In genomic region chr2:20179755-20180594, GRCh38 we compare ENCODE assay signal across 1 cellular context.
TF ChIP-seq lines count a peak whose summit lies in the region.

No MANE protein-coding gene starts in this region.

TF ChIP-seq in HepG2, 621 proteins besides CTCF, POLR2A, EP300 and RAD21 (continued from another document and continues in another):
- TF ChIP-seq, protein P1, sequence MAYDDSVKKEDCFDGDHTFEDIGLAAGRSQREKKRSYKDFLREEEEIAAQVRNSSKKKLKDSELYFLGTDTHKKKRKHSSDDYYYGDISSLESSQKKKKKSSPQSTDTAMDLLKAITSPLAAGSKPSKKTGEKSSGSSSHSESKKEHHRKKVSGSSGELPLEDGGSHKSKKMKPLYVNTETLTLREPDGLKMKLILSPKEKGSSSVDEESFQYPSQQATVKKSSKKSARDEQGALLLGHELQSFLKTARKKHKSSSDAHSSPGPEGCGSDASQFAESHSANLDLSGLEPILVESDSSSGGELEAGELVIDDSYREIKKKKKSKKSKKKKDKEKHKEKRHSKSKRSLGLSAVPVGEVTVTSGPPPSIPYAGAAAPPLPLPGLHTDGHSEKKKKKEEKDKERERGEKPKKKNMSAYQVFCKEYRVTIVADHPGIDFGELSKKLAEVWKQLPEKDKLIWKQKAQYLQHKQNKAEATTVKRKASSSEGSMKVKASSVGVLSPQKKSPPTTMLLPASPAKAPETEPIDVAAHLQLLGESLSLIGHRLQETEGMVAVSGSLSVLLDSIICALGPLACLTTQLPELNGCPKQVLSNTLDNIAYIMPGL (CRISPR knock-in tag; IDR thresholded peaks at IDR 0.05; ENCODE audit: borderline replicate concordance in 1 of 2, low read depth in 1 of 2) = peak; percentile 67 to 76; a peak in 2 of 4 replicates
- TF ChIP-seq MYPOP (CRISPR knock-in tag; IDR thresholded peaks at IDR 0.05) (no peak), PCBP2 (optimal IDR thresholded peaks at IDR 0.05; ENCODE audit: low read depth, low read length, poor library complexity, severe bottlenecking) (no peak), ELK4 (CRISPR knock-in tag; IDR thresholded peaks at IDR 0.05; ENCODE audit: borderline replicate concordance) (no peak), HNRNPH1 (optimal IDR thresholded peaks at IDR 0.05; ENCODE audit: low read depth, low read length) (no peak), ZNF891 (CRISPR knock-in tag; IDR thresholded peaks at IDR 0.05) (0 out of 2 replicates have a peak, but pooled peaks have one; percentile 64), ATF6 (CRISPR knock-in tag; conservative IDR thresholded peaks at IDR 0.05) (no peak), ZNF549 (CRISPR knock-in tag; IDR thresholded peaks at IDR 0.05) (no peak), ZNF468 (CRISPR knock-in tag; IDR thresholded peaks at IDR 0.05) (peak; percentile 72; the same call in 1 of the 2 replicates), SAP130 (CRISPR knock-in tag; IDR thresholded peaks at IDR 0.05; ENCODE audit: low read depth) (peak; percentile 74), HOXA7 (CRISPR knock-in tag; IDR thresholded peaks at IDR 0.05) (no peak), SMARCC2 (IDR thresholded peaks at IDR 0.05) (no peak), HNF4G (IDR thresholded peaks at IDR 0.05; ENCODE audit: borderline replicate concordance, low read depth, low read length) (no peak), HNF4G (CRISPR knock-in tag; IDR thresholded peaks at IDR 0.05; ENCODE audit: borderline replicate concordance, low read depth) (peak; percentile 74; the same call in 1 of the 2 replicates), ZNF235 (CRISPR knock-in tag; IDR thresholded peaks at IDR 0.05; ENCODE audit: borderline replicate concordance) (peak; percentile 74; the same call in 1 of the 2 replicates), NFKB2 (CRISPR knock-in tag; IDR thresholded peaks at IDR 0.05; ENCODE audit: borderline replicate concordance) (peak; percentile 64; the same call in 1 of the 2 replicates), RFXANK (CRISPR knock-in tag; IDR thresholded peaks at IDR 0.05) (no peak), SRY (CRISPR knock-in tag; IDR thresholded peaks at IDR 0.05) (peak; percentile 70; the same call in 1 of the 2 replicates), RELA (CRISPR knock-in tag; IDR thresholded peaks at IDR 0.05) (no peak), ZNF234 (CRISPR knock-in tag; conservative IDR thresholded peaks at IDR 0.05) (no peak), NFIC (IDR thresholded peaks at IDR 0.05; ENCODE audit: low read length) (no peak), ZNF841 (CRISPR knock-in tag; IDR thresholded peaks at IDR 0.05; ENCODE audit: borderline replicate concordance) (no peak), ZNF547 (CRISPR knock-in tag; IDR thresholded peaks at IDR 0.05) (peak; percentile 80), ZNF24 (IDR thresholded peaks at IDR 0.05) (no peak), CBX2 (IDR thresholded peaks at IDR 0.05; ENCODE audit: low read depth, low read length) (no peak), CBX2 (CRISPR knock-in tag; IDR thresholded peaks at IDR 0.05; ENCODE audit: low read depth) (no peak), GATAD2A (CRISPR knock-in tag; IDR thresholded peaks at IDR 0.05) (peak; percentile 78), ZBTB40 (IDR thresholded peaks at IDR 0.05) (no peak), ZBTB40 (CRISPR knock-in tag; IDR thresholded peaks at IDR 0.05) (peak; percentile 82; the same call in 1 of the 2 replicates), SNAI1 (CRISPR knock-in tag; IDR thresholded peaks at IDR 0.05; ENCODE audit: borderline replicate concordance) (peak; percentile 78; the same call in 1 of the 2 replicates), TGIF2 (CRISPR knock-in tag; IDR thresholded peaks at IDR 0.05) (peak; percentile 77), ZNF12 (CRISPR knock-in tag; IDR thresholded peaks at IDR 0.05) (no peak), RFXAP (CRISPR knock-in tag; IDR thresholded peaks at IDR 0.05; ENCODE audit: borderline replicate concordance) (peak; percentile 78; the same call in 1 of the 2 replicates)
- TF ChIP-seq, protein P2, sequence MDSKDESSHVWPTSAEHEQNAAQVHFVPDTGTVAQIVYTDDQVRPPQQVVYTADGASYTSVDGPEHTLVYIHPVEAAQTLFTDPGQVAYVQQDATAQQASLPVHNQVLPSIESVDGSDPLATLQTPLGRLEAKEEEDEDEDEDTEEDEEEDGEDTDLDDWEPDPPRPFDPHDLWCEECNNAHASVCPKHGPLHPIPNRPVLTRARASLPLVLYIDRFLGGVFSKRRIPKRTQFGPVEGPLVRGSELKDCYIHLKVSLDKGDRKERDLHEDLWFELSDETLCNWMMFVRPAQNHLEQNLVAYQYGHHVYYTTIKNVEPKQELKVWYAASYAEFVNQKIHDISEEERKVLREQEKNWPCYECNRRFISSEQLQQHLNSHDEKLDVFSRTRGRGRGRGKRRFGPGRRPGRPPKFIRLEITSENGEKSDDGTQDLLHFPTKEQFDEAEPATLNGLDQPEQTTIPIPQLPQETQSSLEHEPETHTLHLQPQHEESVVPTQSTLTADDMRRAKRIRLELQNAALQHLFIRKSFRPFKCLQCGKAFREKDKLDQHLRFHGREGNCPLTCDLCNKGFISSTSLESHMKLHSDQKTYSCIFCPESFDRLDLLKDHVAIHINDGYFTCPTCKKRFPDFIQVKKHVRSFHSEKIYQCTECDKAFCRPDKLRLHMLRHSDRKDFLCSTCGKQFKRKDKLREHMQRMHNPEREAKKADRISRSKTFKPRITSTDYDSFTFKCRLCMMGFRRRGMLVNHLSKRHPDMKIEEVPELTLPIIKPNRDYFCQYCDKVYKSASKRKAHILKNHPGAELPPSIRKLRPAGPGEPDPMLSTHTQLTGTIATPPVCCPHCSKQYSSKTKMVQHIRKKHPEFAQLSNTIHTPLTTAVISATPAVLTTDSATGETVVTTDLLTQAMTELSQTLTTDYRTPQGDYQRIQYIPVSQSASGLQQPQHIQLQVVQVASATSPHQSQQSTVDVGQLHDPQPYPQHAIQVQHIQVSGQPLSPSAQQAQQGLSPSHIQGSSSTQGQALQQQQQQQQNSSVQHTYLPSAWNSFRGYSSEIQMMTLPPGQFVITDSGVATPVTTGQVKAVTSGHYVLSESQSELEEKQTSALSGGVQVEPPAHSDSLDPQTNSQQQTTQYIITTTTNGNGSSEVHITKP (CRISPR knock-in tag; IDR thresholded peaks at IDR 0.05; ENCODE audit: low read depth) = peak; percentile 70
- TF ChIP-seq, protein P3, sequence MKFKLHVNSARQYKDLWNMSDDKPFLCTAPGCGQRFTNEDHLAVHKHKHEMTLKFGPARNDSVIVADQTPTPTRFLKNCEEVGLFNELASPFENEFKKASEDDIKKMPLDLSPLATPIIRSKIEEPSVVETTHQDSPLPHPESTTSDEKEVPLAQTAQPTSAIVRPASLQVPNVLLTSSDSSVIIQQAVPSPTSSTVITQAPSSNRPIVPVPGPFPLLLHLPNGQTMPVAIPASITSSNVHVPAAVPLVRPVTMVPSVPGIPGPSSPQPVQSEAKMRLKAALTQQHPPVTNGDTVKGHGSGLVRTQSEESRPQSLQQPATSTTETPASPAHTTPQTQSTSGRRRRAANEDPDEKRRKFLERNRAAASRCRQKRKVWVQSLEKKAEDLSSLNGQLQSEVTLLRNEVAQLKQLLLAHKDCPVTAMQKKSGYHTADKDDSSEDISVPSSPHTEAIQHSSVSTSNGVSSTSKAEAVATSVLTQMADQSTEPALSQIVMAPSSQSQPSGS (CRISPR knock-in tag; IDR thresholded peaks at IDR 0.05) = 0 out of 2 replicates have a peak, but pooled peaks have one; percentile 35
